1 cellular context compared by ENCODE assay signal in genomic region chr5:7397935-7398334, GRCh38.
TF ChIP-seq lines count a peak whose summit lies in the region.

No MANE protein-coding gene starts in this region.

TF ChIP-seq in H1, 55 proteins besides CTCF, POLR2A, EP300 and RAD21:
- TF ChIP-seq TAF1 (IDR thresholded peaks at IDR 0.05; ENCODE audit: low read depth, low read length) (no peak), ATF3 (IDR thresholded peaks at IDR 0.05; ENCODE audit: insufficient read depth, low read depth, low read length) (no peak), RXRA (IDR thresholded peaks at IDR 0.05; ENCODE audit: insufficient read depth, low read depth, low read length) (no peak), CREB1 (IDR thresholded peaks at IDR 0.05) (no peak), ASH2L (IDR thresholded peaks at IDR 0.05; ENCODE audit: low read length) (no peak), NANOG (IDR thresholded peaks at IDR 0.05; ENCODE audit: insufficient read depth, low read depth, low read length, poor library complexity, severe bottlenecking) (no peak), KDM4A (IDR thresholded peaks at IDR 0.05; ENCODE audit: low read depth, low read length, severe bottlenecking) (no peak), RFX5 (IDR thresholded peaks at IDR 0.05; ENCODE audit: borderline replicate concordance, low read depth, low read length) (no peak), BCL11A (IDR thresholded peaks at IDR 0.05; ENCODE audit: low read depth in 2 of 2, low read length in 2 of 2) (no peak), GABPA (IDR thresholded peaks at IDR 0.05; ENCODE audit: borderline replicate concordance, insufficient read depth, low read length) (no peak), SP4 (IDR thresholded peaks at IDR 0.05; ENCODE audit: low read length) (no peak), HDAC2 (IDR thresholded peaks at IDR 0.05; ENCODE audit: borderline replicate concordance in 1 of 2, low read depth in 2 of 2, low read length in 2 of 2) (no peak), SAP30 (IDR thresholded peaks at IDR 0.05; ENCODE audit: insufficient read depth, insufficient replicate concordance, low read length) (no peak)
